In genomic region chr12:25322351-25322750, GRCh38 we compare ENCODE assay signal across 20 cellular contexts.
DNase-seq lines count a peak whose midpoint lies in the region; ATAC-seq and TF ChIP-seq lines count a peak whose summit lies in the region.
"Had no signal": no experiment of that assay in that cellular context is flagged by ENCODE, and none has a peak within 500 bp of the region (broad histone marks: within the 10 kb centered on the region; RNA-seq: fewer than 3 reads in every experiment).

No MANE protein-coding gene starts in this region.

- no peak overlapping the region for H3K18ac ChIP-seq in IMR-90 (ENCODE audit: low read depth, low read length)

- 0 out of 4 replicates have a peak, but pooled peaks cover 0 to 5% of the 10 kb centered on the region in 2 experiments for H3K4me1 ChIP-seq in SK-N-SH (ENCODE audit: control insufficient read depth in 1 of 2, insufficient read depth in 2 of 2, low read depth in 1 of 2, low read length in 1 of 2)
- peaks cover 3% of the 10 kb centered on the region; the same call in 1 of the 2 replicates for H3K4me1 ChIP-seq in IMR-90 (ENCODE audit: control insufficient read depth, insufficient read depth, low read length)
- H3K4me1 ChIP-seq: Caco-2, esophagus squamous epithelium, parathyroid adenoma had no signal

- peak overlapping the region in 1 of 2 experiments; percentile 51; a peak in 2 of 4 replicates for H3K27ac ChIP-seq in SK-N-SH (ENCODE audit: low read depth in 2 of 2, low read length in 1 of 2)
- H3K27ac ChIP-seq in IMR-90 (ENCODE audit: insufficient read depth, low read length), result no peak overlapping the region
- H3K27ac ChIP-seq in caudate nucleus (ENCODE audit: low read depth, low read length), result no peak overlapping the region
- H3K27ac ChIP-seq: 22Rv1, esophagus squamous epithelium, parathyroid adenoma, SK-N-MC, VCaP had no signal

- in situ Hi-C loops in IMR-90 (cut with MboI; ENCODE audit: low sequenced_read_pairs) (no loop called here), KBM-7 (cut with MboI; ENCODE audit: low pct_unique_long_range_greater_than_20kb, low sequenced_read_pairs) (no loop called here)

- H3K23ac ChIP-seq in IMR-90 (ENCODE audit: low read depth, low read length), result no peak overlapping the region

- H2AFZ ChIP-seq in SK-N-SH (ENCODE audit: low read depth), result peak overlapping the region; percentile 44; the same call in 1 of the 2 replicates
- no peak overlapping the region for H2AFZ ChIP-seq in IMR-90 (replicated peaks; ENCODE audit: low read length, poor library complexity)
- H2AFZ ChIP-seq: parathyroid adenoma had no signal

- H3K27ac Mint-ChIP-seq in activated naive CD4-positive, alpha-beta T cell treated with anti-CD3 and anti-CD28 coated beads, Interleukin-2, amount 50 U/mL, for 72 hours, result peak overlapping the region; percentile 51 to 73
- peak overlapping the region; percentile 74 to 88 for H3K27ac Mint-ChIP-seq in natural killer cell treated with Interleukin-12 subunit alpha and Interleukin-12 subunit beta and Interleukin-15 and Interleukin-18, amount 100 ng/mL, for 72 hours

- peaks cover 4% of the 10 kb centered on the region for H3F3A ChIP-seq in SK-N-SH (replicated peaks; ENCODE audit: insufficient read depth)

- no peak overlapping the region for H4K5ac ChIP-seq in IMR-90 (ENCODE audit: low read depth, low read length)

- no peak for TF ChIP-seq CTCF in SK-N-SH (IDR thresholded peaks at IDR 0.05)
- no peak for TF ChIP-seq CTCF in IMR-90 (conservative IDR thresholded peaks at IDR 0.05; ENCODE audit: low read depth, low read length)

- ATAC-seq in SK-N-SH treated with all-trans-retinoic acid at 6 μM for 48 hours (no peak), IMR-90 (ENCODE audit: low read depth) (no peak)
- ATAC-seq in activated naive CD4-positive, alpha-beta T cell treated with anti-CD3 and anti-CD28 coated beads, Interleukin-2, amount 50 U/mL, for 72 hours, result no peak
- peak; percentile 57 to 60 for ATAC-seq in natural killer cell treated with Interleukin-12 subunit alpha and Interleukin-12 subunit beta and Interleukin-15 and Interleukin-18, amount 100 ng/mL, for 72 hours

- H3K79me1 ChIP-seq in IMR-90 (ENCODE audit: low read depth in 1 of 2, low read length in 2 of 2), result no peaks in the 10 kb centered on the region

- no peaks in the 10 kb centered on the region for H3K9me3 ChIP-seq in SK-N-SH
- H3K9me3 ChIP-seq in IMR-90 (ENCODE audit: control insufficient read depth, insufficient read depth, low read length), result no peaks in the 10 kb centered on the region
- H3K9me3 ChIP-seq: Caco-2, esophagus squamous epithelium had no signal

- H3K9me1 ChIP-seq in IMR-90 (ENCODE audit: insufficient read depth, low read length), result no peaks in the 10 kb centered on the region

- H2AK5ac ChIP-seq in IMR-90 (ENCODE audit: low read depth, low read length), result no peak overlapping the region

- peak overlapping the region; percentile 78 for H3K4me3 Mint-ChIP-seq in natural killer cell treated with Interleukin-12 subunit alpha and Interleukin-12 subunit beta and Interleukin-15 and Interleukin-18, amount 100 ng/mL, for 72 hours

- no peak overlapping the region for H3K4ac ChIP-seq in IMR-90 (ENCODE audit: low read depth, low read length)

- dilution Hi-C loops in IMR-90 (cut with HindIII; ENCODE audit: low sequenced_read_pairs, unreplicated experiment), result no loop called here

- DNase-seq in SK-N-SH (no peak), IMR-90 (no peak), KBM-7 (no peak), C1 segment of cervical spinal cord (lab: John Stamatoyannopoulos, UW) (no peak), caudate nucleus (lab: John Stamatoyannopoulos, UW) (no peak)
- DNase-seq in activated naive CD4-positive, alpha-beta T cell treated with anti-CD3 and anti-CD28 coated beads, Interleukin-2, amount 50 U/mL, for 72 hours (ENCODE audit: low spot score in 2 of 2), result no peak
- no peak for DNase-seq in natural killer cell treated with Interleukin-12 subunit alpha and Interleukin-12 subunit beta and Interleukin-15 and Interleukin-18, amount 100 ng/mL, for 72 hours (ENCODE audit: low spot score)
- DNase-seq: Caco-2, esophagus squamous epithelium, GDM1, head of caudate nucleus, islet precursor cell, Kasumi-1, NCI-H1436 treated with DMSO at 0.1 percent for 48 hours, NCI-H510A treated with DMSO at 0.1 percent for 48 hours had no signal

- H3K36me3 ChIP-seq in SK-N-SH (replicated peaks in 1 of 2; ENCODE audit: control insufficient read depth in 1 of 2, insufficient read depth in 2 of 2, low read length in 1 of 2) (no peaks in the 10 kb centered on the region), IMR-90 (ENCODE audit: control insufficient read depth, insufficient read depth, low read length) (no peaks in the 10 kb centered on the region)
- H3K36me3 ChIP-seq: esophagus squamous epithelium had no signal

- 83% methylated on average over 1 of the region's 1 CpG for WGBS in SK-N-SH (ENCODE audit: low lambda C conversion rate)
- no CpG with 5 or more reads among the region's 1 CpG for WGBS in IMR-90 (ENCODE audit: extremely low coverage in 2 of 2, insufficient read length in 1 of 2), 2 experiments

- no peaks in the 10 kb centered on the region for H4K20me1 ChIP-seq in SK-N-SH (ENCODE audit: insufficient read depth)
- no peaks in the 10 kb centered on the region for H4K20me1 ChIP-seq in IMR-90 (ENCODE audit: insufficient read depth, low read length)

- BruUV-seq in IMR-90 (replicated peaks; lab: Mats Ljungman, UMichigan), result no TSS peak

- no peak for TF ChIP-seq POLR2A in IMR-90 (IDR thresholded peaks at IDR 0.05; ENCODE audit: low read depth, low read length)

- H3K14ac ChIP-seq in IMR-90 (replicated peaks; ENCODE audit: low read depth, low read length), result no peak overlapping the region

- no peak overlapping the region for H3K9ac ChIP-seq in SK-N-SH
- H3K9ac ChIP-seq in IMR-90 (ENCODE audit: low read depth, low read length), result no peak overlapping the region
- H3K9ac ChIP-seq: parathyroid adenoma had no signal

- H3K9me3 Mint-ChIP-seq in activated naive CD4-positive, alpha-beta T cell treated with anti-CD3 and anti-CD28 coated beads, Interleukin-2, amount 50 U/mL, for 72 hours, result no peaks in the 10 kb centered on the region
- peaks cover 3% of the 10 kb centered on the region for H3K9me3 Mint-ChIP-seq in natural killer cell treated with Interleukin-12 subunit alpha and Interleukin-12 subunit beta and Interleukin-15 and Interleukin-18, amount 100 ng/mL, for 72 hours

- no peak overlapping the region for H2BK15ac ChIP-seq in IMR-90 (ENCODE audit: low read depth, low read length)

- no peaks in the 10 kb centered on the region for H3K27me3 Mint-ChIP-seq in natural killer cell treated with Interleukin-12 subunit alpha and Interleukin-12 subunit beta and Interleukin-15 and Interleukin-18, amount 100 ng/mL, for 72 hours

- H3K27me3 ChIP-seq in SK-N-SH (ENCODE audit: insufficient read depth) (no peaks in the 10 kb centered on the region), IMR-90 (ENCODE audit: control insufficient read depth, insufficient read depth, low read length) (no peaks in the 10 kb centered on the region)
- H3K27me3 ChIP-seq: esophagus squamous epithelium had no signal

- no peak overlapping the region for H3K4me3 ChIP-seq in SK-N-SH (ENCODE audit: low read depth in 2 of 2, low read length in 1 of 2)
- H3K4me3 ChIP-seq in IMR-90 (ENCODE audit: insufficient read depth, low read depth, low read length), result no peak overlapping the region
- H3K4me3 ChIP-seq: esophagus squamous epithelium, SK-N-MC had no signal

- H4K8ac ChIP-seq in IMR-90 (ENCODE audit: low read depth in 2 of 2, low read length in 2 of 2), result no peak overlapping the region

- CTCF ChIA-PET in SK-N-SH (lab: Yijun Ruan, JAX), result no interaction called here
- CTCF ChIA-PET in IMR-90 (lab: Yijun Ruan, JAX), result interaction anchor here (0.6 kb wide), 1 partner anchor 1814 kb away, joined by 4 read pairs; no protein-coding TSS in a partner anchor

- no peak for TF ChIP-seq EP300 in SK-N-SH (IDR thresholded peaks at IDR 0.05; ENCODE audit: borderline replicate concordance in 1 of 2, low read depth in 1 of 2, low read length in 1 of 2)

- H3K4me2 ChIP-seq in SK-N-SH (peak overlapping the region; percentile 16; the same call in 1 of the 2 replicates), IMR-90 (ENCODE audit: low read depth, low read length) (no peak overlapping the region)

- H2AK9ac ChIP-seq in IMR-90 (replicated peaks; ENCODE audit: low read depth, low read length, poor library complexity), result no peak overlapping the region

- H4K91ac ChIP-seq in IMR-90 (ENCODE audit: insufficient read depth, low read depth, low read length), result no peak overlapping the region

- intact Hi-C loops in IMR-90 (cut with micrococcal nuclease), result no loop called here

- H2BK120ac ChIP-seq in IMR-90 (ENCODE audit: low read depth, low read length), result no peak overlapping the region

- H3K56ac ChIP-seq in IMR-90 (ENCODE audit: extremely low read depth, insufficient read depth, low read length), result no peak overlapping the region

- H2BK5ac ChIP-seq in IMR-90 (ENCODE audit: low read depth, low read length, poor library complexity, severe bottlenecking), result no peak overlapping the region

- no peaks in the 10 kb centered on the region for H3K9me2 ChIP-seq in SK-N-SH

- peaks cover 29 to 41% of the 10 kb centered on the region in 2 donors for H3K4me1 Mint-ChIP-seq in natural killer cell treated with Interleukin-12 subunit alpha and Interleukin-12 subunit beta and Interleukin-15 and Interleukin-18, amount 100 ng/mL, for 72 hours (ENCODE audit: low read depth in 2 of 2)

- H3K36me3 Mint-ChIP-seq in activated naive CD4-positive, alpha-beta T cell treated with anti-CD3 and anti-CD28 coated beads, Interleukin-2, amount 50 U/mL, for 72 hours, result no peaks in the 10 kb centered on the region
- no peaks in the 10 kb centered on the region for H3K36me3 Mint-ChIP-seq in natural killer cell treated with Interleukin-12 subunit alpha and Interleukin-12 subunit beta and Interleukin-15 and Interleukin-18, amount 100 ng/mL, for 72 hours

- TF ChIP-seq RAD21 in SK-N-SH (IDR thresholded peaks at IDR 0.05; ENCODE audit: low read length) (no peak), IMR-90 (IDR thresholded peaks at IDR 0.05; ENCODE audit: low read length) (no peak)

- H3K79me2 ChIP-seq in SK-N-SH (ENCODE audit: insufficient read depth), result no peaks in the 10 kb centered on the region
- H3K79me2 ChIP-seq: parathyroid adenoma had no signal

- peak overlapping the region; percentile 23; the same call in 1 of the 2 replicates for H2BK20ac ChIP-seq in IMR-90 (ENCODE audit: low read depth, low read length)

- POLR2A ChIA-PET in SK-N-SH (lab: Yijun Ruan, JAX), result no interaction called here
- POLR2A ChIA-PET in IMR-90 (lab: Charles Lee; ENCODE audit: unreplicated experiment), result interaction anchor here (0.8 kb wide), 1 partner anchor 11 kb away, joined by 3 read pairs; no protein-coding TSS in a partner anchor

TF ChIP-seq in SK-N-SH treated with all-trans-retinoic acid at 6 μM for 48 hours, 23 proteins besides CTCF, POLR2A, EP300 and RAD21:
- no peak for TF ChIP-seq ARNTL (CRISPR knock-in tag; IDR thresholded peaks at IDR 0.05; ENCODE audit: borderline replicate concordance, low read depth)
- TF ChIP-seq TCF4 (CRISPR knock-in tag; IDR thresholded peaks at IDR 0.05; ENCODE audit: borderline replicate concordance), result no peak
TF ChIP-seq in SK-N-SH treated with all-trans-retinoic acid at 6 μM for 48 hours: peak in this region for 0.

TF ChIP-seq in IMR-90, 13 proteins besides CTCF, POLR2A, EP300 and RAD21 (continues in another document):
- TF ChIP-seq RFX5 (IDR thresholded peaks at IDR 0.05; ENCODE audit: low read depth, low read length) (no peak), NFE2L2 (IDR thresholded peaks at IDR 0.05; ENCODE audit: low read depth, low read length) (no peak), FOS (IDR thresholded peaks at IDR 0.05; ENCODE audit: low read depth, low read length) (no peak)

Comparison
In these comparisons a context has a peak if more than half of its experiments do, and no peak if none do; other contexts are left out.
1. ATAC-seq: peak in natural killer cell treated with Interleukin-12 subunit alpha and Interleukin-12 subunit beta and Interleukin-15 and Interleukin-18, amount 100 ng/mL, for 72 hours (2 of 2); none in SK-N-SH treated with all-trans-retinoic acid at 6 μM for 48 hours (single experiment), IMR-90 (single experiment) and activated naive CD4-positive, alpha-beta T cell treated with anti-CD3 and anti-CD28 coated beads, Interleukin-2, amount 50 U/mL, for 72 hours (0 of 2).